8 cellular contexts compared by ENCODE assay signal in genomic region chr12:124774462-124775167, GRCh38.
A peak's percentile ranks its signal among the peaks of the same experiment; 100 is the strongest.
DNase-seq lines count a peak whose midpoint lies in the region; ATAC-seq and TF ChIP-seq lines count a peak whose summit lies in the region.

No MANE protein-coding gene starts in this region.

- CTCF ChIA-PET in AG04450 (lab: Charles Lee), result interaction anchor here (0.7 to 1.6 kb wide), 5 partner anchors 132 to 742 kb away, joined by 4 to 8 read pairs (median 5); no protein-coding TSS in a partner anchor

- in situ Hi-C loops in GM18951 (cut with MboI; ENCODE audit: low sequenced_read_pairs, unreplicated experiment), result loop anchor here (10.0 to 25.0 kb wide), 3 partner anchors 130 to 412 kb away; partner anchors contain the start of gene NCOR2

- intact Hi-C loops in natural killer cell (cut with micrococcal nuclease), result no loop called here

- TF ChIP-seq CTCF in AG04450 (IDR thresholded peaks at IDR 0.05; ENCODE audit: low read depth, low read length) (peak; percentile 19), cardiac fibroblast (IDR thresholded peaks at IDR 0.05; ENCODE audit: low read depth, low read length) (no peak), natural killer cell (IDR thresholded peaks at IDR 0.05) (no peak), thoracic aorta (IDR thresholded peaks at IDR 0.05) (peak; percentile 19)

- TF ChIP-seq POLR2A in GM18951 (IDR thresholded peaks at IDR 0.05; ENCODE audit: extremely low read depth, insufficient read depth, insufficient read length), result peak; percentile 47

- H3K27ac ChIP-seq in AG04450 (ENCODE audit: low read depth, low read length), result peak overlapping the region; percentile 40
- H3K27ac ChIP-seq in thoracic aorta, result no peak overlapping the region

- H3K9me3 ChIP-seq in AG04450 (ENCODE audit: control insufficient read depth, insufficient read depth, low read length) (no peaks in the 10 kb centered on the region), thoracic aorta (no peaks in the 10 kb centered on the region)

- POLR2A ChIA-PET in AG04450 (lab: Yijun Ruan, JAX), result interaction anchor here (1.4 kb wide), 1 partner anchor 389 kb away, joined by 4 read pairs; no protein-coding TSS in a partner anchor

- no peaks in the 10 kb centered on the region for H3K9me3 Mint-ChIP-seq in natural killer cell

- peak overlapping the region; percentile 27 for H3K4me3 ChIP-seq in AG04450 (ENCODE audit: low read depth, low read length)
- peak overlapping the region in 1 of 2 donors; percentile 34 for H3K4me3 ChIP-seq in cardiac fibroblast (replicated peaks in 1 of 2; ENCODE audit: low read depth in 2 of 2, low read length in 2 of 2)
- H3K4me3 ChIP-seq in thoracic aorta, result peak overlapping the region; percentile 61

- no peaks in the 10 kb centered on the region for H3K36me3 Mint-ChIP-seq in natural killer cell

- H3K4me1 Mint-ChIP-seq in natural killer cell, result peaks cover 5 to 11% of the 10 kb centered on the region in 2 donors

- no peak overlapping the region for H3K4me3 Mint-ChIP-seq in natural killer cell

- no peaks in the 10 kb centered on the region for H3K27me3 ChIP-seq in AG04450 (ENCODE audit: control insufficient read depth, insufficient read depth, low read length)
- no peaks in the 10 kb centered on the region for H3K27me3 ChIP-seq in thoracic aorta (replicated peaks; ENCODE audit: insufficient read depth)

- ATAC-seq in HG03108 (IDR thresholded peaks at IDR 0.05; ENCODE audit: unreplicated experiment) (peak; percentile 73), natural killer cell (peak; percentile 42 to 73 (median 48)), thoracic aorta (ENCODE audit: insufficient number of reproducible peaks, low FRiP score, low read depth) (no peak)

- H3K27me3 Mint-ChIP-seq in natural killer cell (ENCODE audit: low read depth in 2 of 2), result peaks cover 28% of the 10 kb centered on the region in 2 donors

- DNase-seq in AG04450 (ENCODE audit: low read depth, low spot score) (no peak), T1000 (lab: John Stamatoyannopoulos, UW) (peak; percentile 55), cardiac fibroblast (ENCODE audit: low read depth in 2 of 2) (peak; percentile 96 to 99), natural killer cell (no peak), thoracic aorta (ENCODE audit: low spot score) (peak; percentile 31), DMS114 treated with DMSO at 0.1 percent for 48 hours (lab: John Stamatoyannopoulos, UW; ENCODE audit: unreplicated experiment) (no peak)

- H3K27ac Mint-ChIP-seq in natural killer cell, result peak overlapping the region in 1 of 2 donors; percentile 1

- no peaks in the 10 kb centered on the region for H3K36me3 ChIP-seq in thoracic aorta

- H3K4me1 ChIP-seq in thoracic aorta (ENCODE audit: control insufficient read depth in 1 of 2, low read depth in 2 of 2), result peaks cover 4 to 36% of the 10 kb centered on the region in 2 donors

Comparison
In these comparisons a context has a peak if more than half of its experiments do, and no peak if none do; other contexts are left out.
1. DNase-seq: peak in T1000 (single experiment), cardiac fibroblast (2 of 2) and thoracic aorta (single experiment); none in AG04450 (single experiment), natural killer cell (single experiment) and DMS114 treated with DMSO at 0.1 percent for 48 hours (single experiment).
2. CTCF ChIP-seq: peak in AG04450 (single experiment) and thoracic aorta (single experiment); none in cardiac fibroblast (single experiment) and natural killer cell (single experiment).